11 cellular contexts compared by ENCODE assay signal in the genomic region with DNA sequence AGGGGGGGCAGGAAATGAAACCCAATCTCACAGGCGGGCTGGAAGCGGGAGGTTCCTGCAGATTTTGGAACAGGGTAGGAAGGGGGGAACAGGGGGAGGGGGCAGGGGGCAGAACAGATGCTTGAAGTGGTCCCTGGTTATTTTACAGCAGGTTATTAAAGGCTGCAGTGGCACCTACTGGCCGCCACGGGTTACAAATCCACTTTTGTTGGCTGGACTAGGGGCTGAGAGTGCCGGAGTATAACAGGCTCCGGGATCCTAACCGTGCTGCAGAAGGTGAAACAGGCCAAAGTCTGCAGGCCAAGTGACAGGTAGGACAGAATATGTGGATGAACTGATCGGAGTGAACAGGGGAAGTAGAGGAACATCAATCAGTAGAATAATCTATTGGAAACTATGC. TPM values are rescaled to one million over a fixed set of nuclear protein-coding genes. Genes with fewer than 3 reads are reported as not detected.
DNase-seq lines count a peak whose midpoint lies in the region; ATAC-seq, FAIRE-seq and TF ChIP-seq lines count a peak whose summit lies in the region.
"Had no signal": no experiment of that assay in that cellular context is flagged by ENCODE, and none has a peak within 500 bp of the region (broad histone marks: within the 10 kb centered on the region; RNA-seq: fewer than 3 reads in every experiment).

No MANE protein-coding gene starts in this region.

- H3K9ac ChIP-seq in endothelial cell of umbilical vein (replicated peaks; ENCODE audit: extremely low read depth, insufficient read depth, low read length) = no peak overlapping the region
- H3K9ac ChIP-seq: BLaER1 had no signal

- H3K4me1 ChIP-seq in endothelial cell of umbilical vein (ENCODE audit: control insufficient read depth, extremely low read depth, insufficient read depth, low read length) (peaks cover 9% of the 10 kb centered on the region), pancreas (peaks cover 0 to 13% (median 3%) of the 10 kb centered on the region in 3 donors)
- H3K4me1 ChIP-seq: BLaER1 had no signal

- H3K27me3 ChIP-seq in endothelial cell of umbilical vein (ENCODE audit: control insufficient read depth in 2 of 2, insufficient read depth in 2 of 2, low read length in 2 of 2) (peaks cover 85 to 96% of the 10 kb centered on the region in 2 experiments), pancreas (peaks cover 0 to 61% (median 7%) of the 10 kb centered on the region in 4 donors)

- H3K9me1 ChIP-seq in endothelial cell of umbilical vein (replicated peaks; ENCODE audit: control insufficient read depth, extremely low read depth, insufficient read depth, low read length) = no peaks in the 10 kb centered on the region

- H3K9me3 ChIP-seq in endothelial cell of umbilical vein (replicated peaks; ENCODE audit: control insufficient read depth, insufficient read depth, low read length) (no peaks in the 10 kb centered on the region), pancreas (no peaks in the 10 kb centered on the region)

- peak; percentile 57 for ATAC-seq in GM21723 (IDR thresholded peaks at IDR 0.05; ENCODE audit: unreplicated experiment)
- ATAC-seq in pancreas = peak; percentile 30 to 63 (median 58)
- no peak for ATAC-seq in HG03442 (IDR thresholded peaks at IDR 0.05; ENCODE audit: unreplicated experiment)
- no peak for ATAC-seq in HG02884 (IDR thresholded peaks at IDR 0.05; ENCODE audit: unreplicated experiment)

- DNase-seq in NCI-H1417 (lab: John Stamatoyannopoulos, UW) (peak in 2 of 3 experiments; percentile 48 to 66), NCI-H1417 treated with DMSO at 0.1 percent for 48 hours (lab: John Stamatoyannopoulos, UW) (no peak), NCI-H526 treated with DMSO at 0.1 percent for 48 hours (lab: John Stamatoyannopoulos, UW) (peak; percentile 81), endothelial cell of umbilical vein (ENCODE audit: low read depth, low spot score) (peak; percentile 49), pancreas (no peak)

- H3K4me2 ChIP-seq in endothelial cell of umbilical vein (ENCODE audit: insufficient read depth, low read length) = no peak overlapping the region
- H3K4me2 ChIP-seq: BLaER1 had no signal

- dilution Hi-C loops in endothelial cell of umbilical vein (cut with MboI; ENCODE audit: extremely low pct_ligation_motif_present, low sequenced_read_pairs) = no loop called here

- CTCF ChIA-PET in endothelial cell of umbilical vein (lab: Charles Lee) = interaction anchor here (0.6 to 3.3 kb wide), 40 partner anchors 8 to 798 kb away, joined by 3 to 86 read pairs (median 8); partner anchors contain the start of genes MSANTD2, SIAE and SPA17

- intact Hi-C loops in endothelial cell of umbilical vein (cut with micrococcal nuclease) (loop anchor here (1.0 to 2.0 kb wide), 6 partner anchors 30 to 465 kb away; partner anchors contain the start of gene MSANTD2), pancreas (cut with DNase I) (no loop called here)

- H3K27ac ChIP-seq in endothelial cell of umbilical vein (ENCODE audit: insufficient read depth, low read depth, low read length) = no peak overlapping the region
- no peak overlapping the region for H3K27ac ChIP-seq in pancreas
- H3K27ac ChIP-seq: BLaER1 had no signal

- 3 to 4% methylated on average over 8 of the region's 8 CpGs for WGBS in pancreas, 2 donors

- H3K36me3 ChIP-seq in endothelial cell of umbilical vein (ENCODE audit: control insufficient read depth in 2 of 2, extremely low read depth in 1 of 2, insufficient read depth in 2 of 2, low read length in 2 of 2) (no peaks in the 10 kb centered on the region), pancreas (no peaks in the 10 kb centered on the region)
- H3K36me3 ChIP-seq: BLaER1 had no signal

- POLR2A ChIA-PET in endothelial cell of umbilical vein (lab: Charles Lee) = interaction anchor here (0.7 kb wide), 1 partner anchor 9 kb away, joined by 3 read pairs; no protein-coding TSS in a partner anchor

- H2AFZ ChIP-seq in endothelial cell of umbilical vein (ENCODE audit: low read depth, low read length) = no peak overlapping the region

- TF ChIP-seq CTCF in endothelial cell of umbilical vein (IDR thresholded peaks at IDR 0.05; ENCODE audit: extremely low read depth in 1 of 2, insufficient read depth in 1 of 2, low read depth in 1 of 2, low read length in 2 of 2) (peak; percentile 43 to 59), pancreas (IDR thresholded peaks at IDR 0.05) (peak in 2 of 4 donors; percentile 9 to 19)

- H3K4me3 ChIP-seq in endothelial cell of umbilical vein (replicated peaks in 1 of 3; ENCODE audit: insufficient read depth in 1 of 3, low read depth in 1 of 3, low read length in 3 of 3) (no peak overlapping the region), pancreas (no peak overlapping the region)
- H3K4me3 ChIP-seq: BLaER1 had no signal

- TF ChIP-seq POLR2A in endothelial cell of umbilical vein (IDR thresholded peaks at IDR 0.05; ENCODE audit: low read depth, low read length) = no peak

- peak; percentile 85 for FAIRE-seq in endothelial cell of umbilical vein (lab: Jason Lieb, UNC)
- FAIRE-seq in pancreas (lab: Jason Lieb, UNC) = no peak

- no peaks in the 10 kb centered on the region for H4K20me1 ChIP-seq in endothelial cell of umbilical vein (replicated peaks; ENCODE audit: control insufficient read depth, extremely low read depth, insufficient read depth, low read length)

- H3K79me2 ChIP-seq in endothelial cell of umbilical vein (ENCODE audit: control insufficient read depth, insufficient read depth, low read length) = no peaks in the 10 kb centered on the region

- no TSS peak for BruUV-seq in endothelial cell of umbilical vein (replicated peaks; lab: Mats Ljungman, UMichigan)

TF ChIP-seq in endothelial cell of umbilical vein, 7 proteins besides CTCF, POLR2A, EP300 and RAD21:
- TF ChIP-seq, protein P1, sequence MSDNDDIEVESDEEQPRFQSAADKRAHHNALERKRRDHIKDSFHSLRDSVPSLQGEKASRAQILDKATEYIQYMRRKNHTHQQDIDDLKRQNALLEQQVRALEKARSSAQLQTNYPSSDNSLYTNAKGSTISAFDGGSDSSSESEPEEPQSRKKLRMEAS (IDR thresholded peaks at IDR 0.05; ENCODE audit: insufficient read depth, insufficient read length) = no peak
- TF ChIP-seq GATA2 (IDR thresholded peaks at IDR 0.05; ENCODE audit: insufficient read depth, insufficient read length, low read depth, low read length) (no peak), MYC (IDR thresholded peaks at IDR 0.05; ENCODE audit: low read depth, low read length) (no peak), POLR2AphosphoS5 (IDR thresholded peaks at IDR 0.05; ENCODE audit: insufficient read depth, low read depth, low read length) (no peak), EZH2 (IDR thresholded peaks at IDR 0.05; ENCODE audit: borderline replicate concordance, low read depth, low read length, severe bottlenecking) (no peak), FOS (IDR thresholded peaks at IDR 0.05; ENCODE audit: borderline replicate concordance, insufficient read depth, low read length) (no peak), JUN (IDR thresholded peaks at IDR 0.05; ENCODE audit: borderline replicate concordance, insufficient read depth, insufficient read length, low read depth) (no peak)

RNA-seq across cellular contexts. Expression of gene ROBO3, which starts 2.5 kb away (rescaled TPM):
- total RNA-seq in endothelial cell of umbilical vein = 19.3 and 27.1 TPM in 2 replicates
- 65.4 and 79.4 TPM in 2 replicates for polyA plus RNA-seq in endothelial cell of umbilical vein
- 19.2 and 33.6 TPM in 2 replicates for polyA plus RNA-seq in endothelial cell of umbilical vein (2011; cell fraction: cytosol; rRNA removed)
- polyA plus RNA-seq in endothelial cell of umbilical vein (2011; cell fraction: nucleus; rRNA removed) = 203 and 270 TPM in 2 replicates
- 15.1 and 33.3 TPM in 2 replicates for polyA plus RNA-seq in endothelial cell of umbilical vein (2012)
- 11.4 and 20.7 TPM in 2 replicates for polyA minus RNA-seq in endothelial cell of umbilical vein
- polyA minus RNA-seq in endothelial cell of umbilical vein (2011; cell fraction: cytosol; rRNA and poly(A)+ RNA removed) = not detected
- 27.5 and 44.7 TPM in 2 replicates for polyA minus RNA-seq in endothelial cell of umbilical vein (2011; cell fraction: nucleus; rRNA and poly(A)+ RNA removed)
- total RNA-seq in pancreas = 1 to 10 TPM; 1.1 to 6.0 (median 2.2) TPM
- 10 to 100 TPM; 18.9 to 25.0 TPM for polyA plus RNA-seq in pancreas

RNA-seq across cellular contexts. Expression of gene ROBO4, which starts 30.0 kb away (rescaled TPM):
- total RNA-seq in endothelial cell of umbilical vein = 464 and 474 TPM in 2 replicates
- 260 and 346 TPM in 2 replicates for polyA plus RNA-seq in endothelial cell of umbilical vein
- polyA plus RNA-seq in endothelial cell of umbilical vein (2011; cell fraction: cytosol; rRNA removed) = 115 and 131 TPM in 2 replicates
- polyA plus RNA-seq in endothelial cell of umbilical vein (2011; cell fraction: nucleus; rRNA removed) = 309 and 459 TPM in 2 replicates
- 220 and 257 TPM in 2 replicates for polyA plus RNA-seq in endothelial cell of umbilical vein (2012)
- polyA minus RNA-seq in endothelial cell of umbilical vein = 256 and 278 TPM in 2 replicates
- polyA minus RNA-seq in endothelial cell of umbilical vein (2011; cell fraction: cytosol; rRNA and poly(A)+ RNA removed) = not detected
- 319 and 468 TPM in 2 replicates for polyA minus RNA-seq in endothelial cell of umbilical vein (2011; cell fraction: nucleus; rRNA and poly(A)+ RNA removed)
- total RNA-seq in pancreas = 1 to 10 TPM; 2.3 to 4.7 (median 3.3) TPM
- polyA plus RNA-seq in pancreas = 1 to 10 TPM; 9.4 to 9.8 TPM

RNA-seq across cellular contexts. Expression of gene HEPN1, which starts 51.4 kb away (rescaled TPM):
- not detected in 2 replicates for total RNA-seq in endothelial cell of umbilical vein
- polyA plus RNA-seq in endothelial cell of umbilical vein = not detected in 2 replicates
- polyA plus RNA-seq in endothelial cell of umbilical vein (2011; cell fraction: cytosol; rRNA removed) = not detected in 2 replicates
- polyA plus RNA-seq in endothelial cell of umbilical vein (2011; cell fraction: nucleus; rRNA removed) = not detected in 2 replicates
- polyA plus RNA-seq in endothelial cell of umbilical vein (2012) = not detected in 2 replicates
- polyA minus RNA-seq in endothelial cell of umbilical vein = not detected in 2 replicates
- polyA minus RNA-seq in endothelial cell of umbilical vein (2011; cell fraction: cytosol; rRNA and poly(A)+ RNA removed) = not detected
- not detected in 2 replicates for polyA minus RNA-seq in endothelial cell of umbilical vein (2011; cell fraction: nucleus; rRNA and poly(A)+ RNA removed)
- total RNA-seq in pancreas = not detected
- under 1 TPM in 1 of 2 donors, not detected in 1; 0.11 TPM for polyA plus RNA-seq in pancreas
- total RNA-seq: mononuclear cell; T-helper 2 cell treated with Interferon-gamma antibody and Interleukin-4, amounts not matched to agents 100 ng/mL and 5 ng/mL, for 36 hours had no signal

Comparison
In these comparisons a context has a peak if more than half of its experiments do, and no peak if none do; other contexts are left out.
1. DNase-seq: peak in NCI-H1417 (2 of 3), NCI-H526 treated with DMSO at 0.1 percent for 48 hours (single experiment) and endothelial cell of umbilical vein (single experiment); none in NCI-H1417 treated with DMSO at 0.1 percent for 48 hours (single experiment) and pancreas (0 of 6).
2. ATAC-seq: peak in GM21723 (single experiment) and pancreas (4 of 4); none in HG03442 (single experiment) and HG02884 (single experiment).
3. RNA of gene ROBO4, which starts 30.0 kb away (total RNA-seq): 464 to 474 TPM in endothelial cell of umbilical vein; 2.3 to 4.7 TPM in pancreas; every median in the first group is over 10 times any median in the second.